In the genomic region with DNA sequence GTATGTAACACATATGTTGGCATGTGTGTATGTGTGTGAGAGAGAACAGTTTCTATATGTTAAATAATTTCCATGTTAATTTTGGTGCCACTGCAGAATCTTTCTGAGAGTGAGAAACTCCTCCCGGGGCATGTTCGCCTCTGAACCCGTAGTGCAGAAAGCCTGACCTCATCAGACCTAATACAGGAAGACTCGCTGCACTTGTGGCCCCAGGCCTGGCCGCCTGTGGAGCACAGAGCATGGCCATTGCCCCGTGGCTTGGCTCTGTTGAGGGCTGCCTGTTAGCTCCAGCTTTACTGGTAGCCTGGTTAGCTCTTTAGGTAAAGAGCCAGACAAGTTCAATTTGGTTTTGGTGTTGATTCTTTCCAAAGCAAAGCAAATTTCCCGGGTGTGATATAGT, we compare ENCODE assay signal across 24 cellular contexts. TPM values are rescaled to one million over a fixed set of nuclear protein-coding genes. Genes with fewer than 3 reads are reported as not detected.
DNase-seq lines count a peak whose midpoint lies in the region; ATAC-seq and TF ChIP-seq lines count a peak whose summit lies in the region.
"Had no signal": no experiment of that assay in that cellular context is flagged by ENCODE, and none has a peak within 500 bp of the region (broad histone marks: within the 10 kb centered on the region; RNA-seq: fewer than 3 reads in every experiment).

No MANE protein-coding gene starts in this region.

- no peak overlapping the region for H3K4me3 Mint-ChIP-seq in CD4-positive, alpha-beta T cell
- no peak overlapping the region for H3K4me3 Mint-ChIP-seq in activated naive CD4-positive, alpha-beta T cell treated with anti-CD3 and anti-CD28 coated beads for 36 hours
- H3K4me3 Mint-ChIP-seq: activated CD4-positive, alpha-beta memory T cell treated with anti-CD3 and anti-CD28 coated beads for 36 hours; CD4-positive, CD25-positive, alpha-beta regulatory T cell; dendritic cell treated with granulocyte-macrophage colony-stimulating factor and Interleukin-4, amounts not matched to agents 40 ng/mL and 50 ng/mL, for 4 days; T-helper 1 cell treated with Interleukin-12 subunit alpha and Interleukin-12 subunit beta and Interleukin-4 antibody, amounts not matched to agents 30 μg/mL and 1 μg/mL, for 36 hours had no signal

- no peak overlapping the region for H3K27ac Mint-ChIP-seq in CD4-positive, alpha-beta T cell
- no peak overlapping the region for H3K27ac Mint-ChIP-seq in activated naive CD4-positive, alpha-beta T cell treated with anti-CD3 and anti-CD28 coated beads for 36 hours
- H3K27ac Mint-ChIP-seq: activated CD4-positive, alpha-beta memory T cell treated with anti-CD3 and anti-CD28 coated beads for 36 hours; CD4-positive, CD25-positive, alpha-beta regulatory T cell; T-helper 1 cell treated with Interleukin-12 subunit alpha and Interleukin-12 subunit beta and Interleukin-4 antibody, amounts not matched to agents 30 μg/mL and 1 μg/mL, for 36 hours had no signal

- POLR2A ChIA-PET in CD4-positive, alpha-beta T cell (lab: Charles Lee) = no interaction called here

- no peak overlapping the region for H3K23ac ChIP-seq in mesenchymal stem cell (ENCODE audit: low read length in 2 of 2)

- WGBS in mesenchymal stem cell = 97% methylated on average over 7 of the region's 7 CpGs

- no peak overlapping the region for H2AK5ac ChIP-seq in mesenchymal stem cell (ENCODE audit: low read length, severe bottlenecking)

- H3K27me3 ChIP-seq in mesenchymal stem cell (ENCODE audit: control insufficient read depth in 1 of 2, insufficient read depth in 1 of 2, low read length in 2 of 2) = no peaks in the 10 kb centered on the region
- H3K27me3 ChIP-seq in CD4-positive, alpha-beta T cell (ENCODE audit: control insufficient read depth, insufficient read depth, low read length) = no peaks in the 10 kb centered on the region
- H3K27me3 ChIP-seq: cardiac muscle cell, pancreas, tibial nerve had no signal

- peaks cover 37% of the 10 kb centered on the region for H3K79me1 ChIP-seq in mesenchymal stem cell (replicated peaks; ENCODE audit: low read length, poor library complexity, severe bottlenecking)

- H3K4me3 ChIP-seq in GM12865 (ENCODE audit: low read depth, low read length) (peak overlapping the region; percentile 13), mesenchymal stem cell (ENCODE audit: insufficient read depth in 1 of 2, low read depth in 1 of 2, low read length in 2 of 2) (no peak overlapping the region)
- H3K4me3 ChIP-seq: cardiac muscle cell, pancreas, PC-9, tibial nerve had no signal

- no peak overlapping the region for H3K4ac ChIP-seq in mesenchymal stem cell (ENCODE audit: low read depth in 1 of 2, low read length in 2 of 2)

- no peak overlapping the region for H4K8ac ChIP-seq in mesenchymal stem cell (ENCODE audit: low read length)

- H2AFZ ChIP-seq in mesenchymal stem cell (ENCODE audit: low read depth, low read length) = no peak overlapping the region
- H2AFZ ChIP-seq: PC-9 had no signal

- DNase-seq in GM12865 (ENCODE audit: low read depth) (peak; percentile 70), mesenchymal stem cell (no peak), superior temporal gyrus (ENCODE audit: extremely low spot score) (no peak)
- DNase-seq in CD4-positive, alpha-beta T cell = no peak
- no peak for DNase-seq in effector CD8-positive, alpha-beta T cell (lab: John Stamatoyannopoulos, UW)
- DNase-seq in activated naive CD4-positive, alpha-beta T cell treated with anti-CD3 and anti-CD28 coated beads for 36 hours = no peak
- DNase-seq: activated CD4-positive, alpha-beta memory T cell treated with anti-CD3 and anti-CD28 coated beads for 36 hours; amygdala; CD4-positive, CD25-positive, alpha-beta regulatory T cell; foreskin fibroblast; GDM1; KBM-7; NCI-H1694 treated with DMSO at 0.1 percent for 48 hours; NCI-H345; pancreas; PC-9; WERI-Rb-1 had no signal

- peaks cover 8% of the 10 kb centered on the region for H3K4me1 ChIP-seq in mesenchymal stem cell (ENCODE audit: control insufficient read depth, insufficient read depth, low read depth, low read length)
- H3K4me1 ChIP-seq: pancreas had no signal

- H2BK12ac ChIP-seq in mesenchymal stem cell (ENCODE audit: low read length in 2 of 2) = peak overlapping the region in 1 of 2 experiments; percentile 22

- ATAC-seq in GM19452 (IDR thresholded peaks at IDR 0.05; ENCODE audit: unreplicated experiment) = peak; percentile 82
- peak; percentile 62 for ATAC-seq in HG03520 (IDR thresholded peaks at IDR 0.05; ENCODE audit: unreplicated experiment)
- ATAC-seq in CD4-positive, alpha-beta T cell (ENCODE audit: poor library complexity) = no peak

- no peaks in the 10 kb centered on the region for H3K9me3 ChIP-seq in mesenchymal stem cell (ENCODE audit: control insufficient read depth, low read length)
- no peaks in the 10 kb centered on the region for H3K9me3 ChIP-seq in CD4-positive, alpha-beta T cell (ENCODE audit: control insufficient read depth, low read length)
- H3K9me3 ChIP-seq: pancreas, tibial nerve had no signal

- no peak overlapping the region for H3K4me2 ChIP-seq in mesenchymal stem cell (ENCODE audit: low read length, poor library complexity, severe bottlenecking)
- H3K4me2 ChIP-seq: PC-9 had no signal

- no peak overlapping the region for H3K9ac ChIP-seq in mesenchymal stem cell (ENCODE audit: low read length)

- H4K91ac ChIP-seq in mesenchymal stem cell (ENCODE audit: low read length) = peak overlapping the region; percentile 43

- H3K18ac ChIP-seq in mesenchymal stem cell (ENCODE audit: low read depth in 1 of 2, low read length in 2 of 2) = peak overlapping the region in 1 of 2 experiments; percentile 72

- intact Hi-C loops in CD4-positive, alpha-beta T cell (cut with DNase I, micrococcal nuclease) = no loop called here
- intact Hi-C loops in activated naive CD4-positive, alpha-beta T cell treated with anti-CD3 and anti-CD28 coated beads for 36 hours (cut with micrococcal nuclease) = no loop called here

- no peak overlapping the region for H3K14ac ChIP-seq in mesenchymal stem cell (ENCODE audit: low read length in 2 of 2)

- H2BK5ac ChIP-seq in mesenchymal stem cell (ENCODE audit: low read depth, low read length, poor library complexity, severe bottlenecking) = no peak overlapping the region

- H3K27ac ChIP-seq in mesenchymal stem cell (ENCODE audit: low read length, poor library complexity, severe bottlenecking) = no peak overlapping the region
- no peak overlapping the region for H3K27ac ChIP-seq in CD4-positive, alpha-beta T cell (ENCODE audit: low read depth, low read length)
- H3K27ac ChIP-seq: cardiac muscle cell, epithelial cell of prostate, pancreas, PC-9, WERI-Rb-1 had no signal

- no peak for TF ChIP-seq CTCF in GM12865 (IDR thresholded peaks at IDR 0.05; ENCODE audit: insufficient read depth, low read depth, low read length, missing control alignments)
- no peak for TF ChIP-seq CTCF in CD4-positive, alpha-beta T cell (IDR thresholded peaks at IDR 0.05)

- H3K9me3 Mint-ChIP-seq in CD4-positive, alpha-beta T cell = no peaks in the 10 kb centered on the region
- H3K9me3 Mint-ChIP-seq in activated naive CD4-positive, alpha-beta T cell treated with anti-CD3 and anti-CD28 coated beads for 36 hours = no peaks in the 10 kb centered on the region
- H3K9me3 Mint-ChIP-seq: activated CD4-positive, alpha-beta memory T cell treated with anti-CD3 and anti-CD28 coated beads for 36 hours; dendritic cell treated with granulocyte-macrophage colony-stimulating factor and Interleukin-4, amounts not matched to agents 40 ng/mL and 50 ng/mL, for 4 days; T-helper 1 cell treated with Interleukin-12 subunit alpha and Interleukin-12 subunit beta and Interleukin-4 antibody, amounts not matched to agents 30 μg/mL and 1 μg/mL, for 36 hours had no signal

- H3K36me3 ChIP-seq in mesenchymal stem cell (ENCODE audit: control insufficient read depth in 1 of 2, insufficient read depth in 2 of 2, low read depth in 1 of 2, low read length in 2 of 2) = no peaks in the 10 kb centered on the region
- H3K36me3 ChIP-seq: cardiac muscle cell, pancreas, WERI-Rb-1 had no signal

- peaks cover 47% of the 10 kb centered on the region for H3K4me1 Mint-ChIP-seq in CD4-positive, alpha-beta T cell (ENCODE audit: low read depth)
- peaks cover 45% of the 10 kb centered on the region for H3K4me1 Mint-ChIP-seq in activated naive CD4-positive, alpha-beta T cell treated with anti-CD3 and anti-CD28 coated beads for 36 hours (ENCODE audit: low read depth)

- H2BK15ac ChIP-seq in mesenchymal stem cell (ENCODE audit: low read depth, poor library complexity, severe bottlenecking) = no peak overlapping the region

- H3K36me3 Mint-ChIP-seq in CD4-positive, alpha-beta T cell (ENCODE audit: low read depth) = no peaks in the 10 kb centered on the region
- no peaks in the 10 kb centered on the region for H3K36me3 Mint-ChIP-seq in activated naive CD4-positive, alpha-beta T cell treated with anti-CD3 and anti-CD28 coated beads for 36 hours (ENCODE audit: low read depth)

- H3K27me3 Mint-ChIP-seq in CD4-positive, alpha-beta T cell = no peaks in the 10 kb centered on the region
- no peaks in the 10 kb centered on the region for H3K27me3 Mint-ChIP-seq in activated naive CD4-positive, alpha-beta T cell treated with anti-CD3 and anti-CD28 coated beads for 36 hours (ENCODE audit: low read depth)
- H3K27me3 Mint-ChIP-seq: activated CD4-positive, alpha-beta memory T cell treated with anti-CD3 and anti-CD28 coated beads for 36 hours; CD4-positive, CD25-positive, alpha-beta regulatory T cell; dendritic cell treated with granulocyte-macrophage colony-stimulating factor and Interleukin-4, amounts not matched to agents 40 ng/mL and 50 ng/mL, for 4 days had no signal

- CTCF ChIA-PET in CD4-positive, alpha-beta T cell (lab: Charles Lee) = no interaction called here
- CTCF ChIA-PET in activated naive CD4-positive, alpha-beta T cell treated with anti-CD3 and anti-CD28 coated beads for 36 hours (lab: Charles Lee) = interaction anchor here (2.0 kb wide), 1 partner anchor 16 kb away, joined by 5 read pairs; no protein-coding TSS in a partner anchor

- no peak overlapping the region for H2BK120ac ChIP-seq in mesenchymal stem cell (ENCODE audit: low read depth, low read length)

RNA-seq across cellular contexts. Expression of a gene that starts 25.5 kb away (rescaled TPM):
- polyA plus RNA-seq in mesenchymal stem cell (2013, experiment 1 of 2) = 10.5 TPM
- polyA plus RNA-seq in mesenchymal stem cell (2013, experiment 2 of 2) = 10.5 TPM
- 10 to 100 TPM; 12.6 to 12.8 TPM for total RNA-seq in CD4-positive, alpha-beta T cell
- 10 to 100 TPM; 15.4 to 15.8 TPM for total RNA-seq in activated naive CD4-positive, alpha-beta T cell treated with anti-CD3 and anti-CD28 coated beads for 36 hours

RNA-seq across cellular contexts. Expression of a gene that starts 26.0 kb away (rescaled TPM):
- polyA plus RNA-seq in mesenchymal stem cell (2013, experiment 1 of 2) = 27.9 TPM
- polyA plus RNA-seq in mesenchymal stem cell (2013, experiment 2 of 2) = 29.6 TPM
- total RNA-seq in CD4-positive, alpha-beta T cell = 10 to 100 TPM; 24.8 to 28.1 TPM
- 10 to 100 TPM; 46.2 to 51.6 TPM for total RNA-seq in activated naive CD4-positive, alpha-beta T cell treated with anti-CD3 and anti-CD28 coated beads for 36 hours
